Comparison of ENCODE assay signal across 1 cellular context in genomic region chr22:44274918-44275665, GRCh38.
TF ChIP-seq lines count a peak whose summit lies in the region.

No MANE protein-coding gene starts in this region.

TF ChIP-seq in H1, 55 proteins besides CTCF, POLR2A, EP300 and RAD21:
- TF ChIP-seq SIX5 (IDR thresholded peaks at IDR 0.05; ENCODE audit: low read depth, low read length) (no peak), KDM1A (IDR thresholded peaks at IDR 0.05; ENCODE audit: borderline replicate concordance, low read length) (peak; percentile 68; the same call in 1 of the 2 replicates)
